ENCODE assay signal across 11 cellular contexts in genomic region chr22:39176673-39177455, GRCh38. TPM values are rescaled to one million over a fixed set of nuclear protein-coding genes. Genes with fewer than 3 reads are reported as not detected.
DNase-seq lines count a peak whose midpoint lies in the region; ATAC-seq and TF ChIP-seq lines count a peak whose summit lies in the region.
"Had no signal": no experiment of that assay in that cellular context is flagged by ENCODE, and none has a peak within 500 bp of the region (broad histone marks: within the 10 kb centered on the region; RNA-seq: fewer than 3 reads in every experiment).

No MANE protein-coding gene starts in this region.

- in situ Hi-C loops in gastrocnemius medialis (cut with MboI; ENCODE audit: low sequenced_read_pairs in 4 of 4), result no loop called here

- peaks cover 2% of the 10 kb centered on the region for H3K9me3 Mint-ChIP-seq in activated CD4-positive, alpha-beta T cell treated with anti-CD3 and anti-CD28 coated beads, Interleukin-2, amount 10 ng/mL, durations not matched to agents 7 days and 5 days

- intact Hi-C loops in gastrocnemius medialis (cut with DNase I; ENCODE audit: low total_unique reads), result no loop called here

- TF ChIP-seq POLR2A in gastrocnemius medialis (IDR thresholded peaks at IDR 0.05), result no peak

- H3K4me3 ChIP-seq in adipocyte (ENCODE audit: low read length) (no peak overlapping the region), gastrocnemius medialis (no peak overlapping the region)

- peak overlapping the region; percentile 5 for H3K9ac ChIP-seq in adipocyte (ENCODE audit: low read length)

- CTCF ChIA-PET in activated CD4-positive, alpha-beta T cell treated with anti-CD3 and anti-CD28 coated beads, Interleukin-2, amount 10 ng/mL, durations not matched to agents 7 days and 5 days (lab: Charles Lee), result interaction anchor here (1.3 kb wide), 1 partner anchor 139 kb away, joined by 5 read pairs; no protein-coding TSS in a partner anchor

- no peaks in the 10 kb centered on the region for H3K9me3 ChIP-seq in adipocyte (ENCODE audit: control insufficient read depth, low read length)
- H3K9me3 ChIP-seq in gastrocnemius medialis, result no peaks in the 10 kb centered on the region

- H3K27ac Mint-ChIP-seq in activated CD4-positive, alpha-beta T cell treated with anti-CD3 and anti-CD28 coated beads, Interleukin-2, amount 10 ng/mL, durations not matched to agents 7 days and 5 days, result no peak overlapping the region
- H3K27ac Mint-ChIP-seq: activated naive CD8-positive, alpha-beta T cell had no signal

- peaks cover 43% of the 10 kb centered on the region for H3K4me1 Mint-ChIP-seq in activated CD4-positive, alpha-beta T cell treated with anti-CD3 and anti-CD28 coated beads, Interleukin-2, amount 10 ng/mL, durations not matched to agents 7 days and 5 days

- H3K36me3 Mint-ChIP-seq in activated CD4-positive, alpha-beta T cell treated with anti-CD3 and anti-CD28 coated beads, Interleukin-2, amount 10 ng/mL, durations not matched to agents 7 days and 5 days (ENCODE audit: low read depth), result no peaks in the 10 kb centered on the region
- H3K36me3 Mint-ChIP-seq: activated naive CD8-positive, alpha-beta T cell had no signal

- H3K4me3 Mint-ChIP-seq in activated CD4-positive, alpha-beta T cell treated with anti-CD3 and anti-CD28 coated beads, Interleukin-2, amount 10 ng/mL, durations not matched to agents 7 days and 5 days, result no peak overlapping the region
- H3K4me3 Mint-ChIP-seq: activated naive CD8-positive, alpha-beta T cell had no signal

- POLR2A ChIA-PET in activated CD4-positive, alpha-beta T cell treated with anti-CD3 and anti-CD28 coated beads, Interleukin-2, amount 10 ng/mL, durations not matched to agents 7 days and 5 days (lab: Charles Lee), result no interaction called here

- ATAC-seq in gastrocnemius medialis (no peak), GM18867 (IDR thresholded peaks at IDR 0.05; ENCODE audit: unreplicated experiment) (no peak)

- DNase-seq in EL (peak; percentile 38), adipocyte (ENCODE audit: low read depth) (no peak), kidney tubule cell (ENCODE audit: low spot score) (peak; percentile 22), gastrocnemius medialis (no peak), pons (ENCODE audit: low spot score) (no peak), SW480 (ENCODE audit: low spot score) (no peak)
- no peak for DNase-seq in activated CD4-positive, alpha-beta T cell treated with anti-CD3 and anti-CD28 coated beads, Interleukin-2, amount 10 ng/mL, durations not matched to agents 7 days and 5 days
- DNase-seq: DMS53; stimulated activated naive CD4-positive, alpha-beta T cell treated with Interleukin-2 at 50 U/mL for 16 hours had no signal

- H3K27ac ChIP-seq in gastrocnemius medialis, result peak overlapping the region; percentile 60 to 80 (median 70)

- H3K4me1 ChIP-seq in adipocyte (ENCODE audit: control insufficient read depth, insufficient read depth, low read length) (peaks cover 32% of the 10 kb centered on the region), gastrocnemius medialis (peaks cover 45 to 53% of the 10 kb centered on the region in 2 donors)

- H3K36me3 ChIP-seq in adipocyte (ENCODE audit: control insufficient read depth, insufficient read depth, low read length, severe bottlenecking) (no peaks in the 10 kb centered on the region), gastrocnemius medialis (no peaks in the 10 kb centered on the region)

- no peak for TF ChIP-seq CTCF in gastrocnemius medialis (IDR thresholded peaks at IDR 0.05 in 4 of 5, conservative IDR thresholded peaks at IDR 0.05 in 1 of 5)

- peaks cover 2% of the 10 kb centered on the region for H3K27me3 Mint-ChIP-seq in activated CD4-positive, alpha-beta T cell treated with anti-CD3 and anti-CD28 coated beads, Interleukin-2, amount 10 ng/mL, durations not matched to agents 7 days and 5 days
- H3K27me3 Mint-ChIP-seq: activated naive CD8-positive, alpha-beta T cell had no signal

- H3K27me3 ChIP-seq in adipocyte (replicated peaks; ENCODE audit: control insufficient read depth, insufficient read depth, low read length) (no peaks in the 10 kb centered on the region), gastrocnemius medialis (no peaks in the 10 kb centered on the region)

RNA-seq across cellular contexts. Expression of gene CBX7, which starts 24.4 kb away (rescaled TPM):
- 10 to 100 TPM; 52.4 to 78.1 (median 62.3) TPM for total RNA-seq in gastrocnemius medialis
- 10 to 100 TPM; 14.9 to 16.0 TPM for total RNA-seq in activated CD4-positive, alpha-beta T cell treated with anti-CD3 and anti-CD28 coated beads, Interleukin-2, amount 10 ng/mL, durations not matched to agents 7 days and 5 days

Comparison
In these comparisons a context has a peak if more than half of its experiments do, and no peak if none do; other contexts are left out.
1. DNase-seq: peak in EL (single experiment) and kidney tubule cell (single experiment); none in adipocyte (single experiment), gastrocnemius medialis (0 of 2), pons (single experiment), activated CD4-positive, alpha-beta T cell treated with anti-CD3 and anti-CD28 coated beads, Interleukin-2, amount 10 ng/mL, durations not matched to agents 7 days and 5 days (single experiment) and SW480 (single experiment).